Comparison of ENCODE assay signal across 15 cellular contexts in the genomic region with DNA sequence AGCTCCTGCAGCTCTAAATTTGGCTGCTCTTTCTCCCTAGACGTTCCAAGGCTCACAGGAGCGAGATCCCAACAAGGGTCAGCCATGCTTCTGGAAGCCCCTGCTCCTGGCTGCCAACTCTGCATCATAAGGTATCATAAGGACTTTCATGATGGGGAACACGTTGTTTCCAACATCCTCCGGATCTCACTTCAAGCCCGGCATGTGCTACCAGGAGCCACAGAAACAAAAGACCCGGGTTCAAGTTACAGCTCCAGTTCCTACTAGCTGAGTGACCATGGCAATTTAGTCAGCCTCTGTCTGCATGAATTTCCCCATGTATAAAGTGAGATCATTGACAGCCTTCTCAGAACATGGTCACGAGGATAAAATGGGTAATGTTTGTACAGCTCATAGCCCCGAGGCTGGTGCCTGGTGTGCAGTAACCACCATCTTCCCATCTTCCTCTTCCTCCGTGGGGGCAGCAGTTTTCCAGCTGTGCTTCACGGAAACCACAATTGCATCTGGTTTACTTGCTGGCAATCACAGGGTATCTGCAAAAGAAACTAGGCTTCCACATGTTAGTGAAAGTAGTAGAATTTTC.
DNase-seq lines count a peak whose midpoint lies in the region; ATAC-seq and TF ChIP-seq lines count a peak whose summit lies in the region.
"Had no signal": no experiment of that assay in that cellular context is flagged by ENCODE, and none has a peak within 500 bp of the region (broad histone marks: within the 10 kb centered on the region; RNA-seq: fewer than 3 reads in every experiment).

No MANE protein-coding gene starts in this region.

- no peak overlapping the region for H3K27ac Mint-ChIP-seq in activated CD4-positive, alpha-beta T cell treated with anti-CD3 and anti-CD28 coated beads for 36 hours
- H3K27ac Mint-ChIP-seq: activated T-cell treated with anti-CD3 and anti-CD28 coated beads, Interleukin-2, amount 50 U/mL, for 72 hours had no signal

- H3K9me3 Mint-ChIP-seq in activated CD4-positive, alpha-beta T cell treated with anti-CD3 and anti-CD28 coated beads for 36 hours (ENCODE audit: low read depth), result no peaks in the 10 kb centered on the region
- H3K9me3 Mint-ChIP-seq: activated T-cell treated with anti-CD3 and anti-CD28 coated beads, Interleukin-2, amount 50 U/mL, for 72 hours had no signal

- ATAC-seq in right cardiac atrium (no peak), GM21723 (IDR thresholded peaks at IDR 0.05; ENCODE audit: unreplicated experiment) (no peak)
- ATAC-seq in activated CD4-positive, alpha-beta T cell treated with anti-CD3 and anti-CD28 coated beads for 36 hours, result no peak

- H3K9me3 ChIP-seq in left ventricle myocardium inferior (replicated peaks) (no peaks in the 10 kb centered on the region), right cardiac atrium (ENCODE audit: control insufficient read depth, low read length) (no peaks in the 10 kb centered on the region)
- H3K9me3 ChIP-seq: neutrophil, SK-N-SH, vagina had no signal

- peaks cover 2% of the 10 kb centered on the region for H3K4me1 Mint-ChIP-seq in activated CD4-positive, alpha-beta T cell treated with anti-CD3 and anti-CD28 coated beads for 36 hours

- peaks cover 10% of the 10 kb centered on the region for H3K36me3 ChIP-seq in left ventricle myocardium inferior
- H3K36me3 ChIP-seq: neutrophil, vagina had no signal

- TF ChIP-seq CTCF in left ventricle myocardium inferior (IDR thresholded peaks at IDR 0.05; ENCODE audit: borderline replicate concordance) (no peak), epithelial cell of esophagus (IDR thresholded peaks at IDR 0.05; ENCODE audit: insufficient read depth, low read depth, low read length, missing control alignments) (no peak)

- H3K4me3 Mint-ChIP-seq in activated CD4-positive, alpha-beta T cell treated with anti-CD3 and anti-CD28 coated beads for 36 hours, result no peak overlapping the region
- H3K4me3 Mint-ChIP-seq: activated T-cell treated with anti-CD3 and anti-CD28 coated beads, Interleukin-2, amount 50 U/mL, for 72 hours had no signal

- H3K27me3 Mint-ChIP-seq in activated CD4-positive, alpha-beta T cell treated with anti-CD3 and anti-CD28 coated beads for 36 hours, result peaks cover 21% of the 10 kb centered on the region

- POLR2A ChIA-PET in activated CD4-positive, alpha-beta T cell treated with anti-CD3 and anti-CD28 coated beads for 36 hours (lab: Charles Lee), result no interaction called here

- H3K27ac ChIP-seq in left ventricle myocardium inferior (replicated peaks) (peak overlapping the region; percentile 89), right cardiac atrium (ENCODE audit: low read length) (no peak overlapping the region)
- H3K27ac ChIP-seq: neutrophil, vagina had no signal

- intact Hi-C loops in left ventricle myocardium inferior (cut with micrococcal nuclease), result no loop called here
- intact Hi-C loops in right cardiac atrium (cut with DNase I), result no loop called here
- intact Hi-C loops in activated CD4-positive, alpha-beta T cell treated with anti-CD3 and anti-CD28 coated beads for 36 hours (cut with DNase I, micrococcal nuclease), result no loop called here

- H3K36me3 Mint-ChIP-seq in activated CD4-positive, alpha-beta T cell treated with anti-CD3 and anti-CD28 coated beads for 36 hours (ENCODE audit: low read depth), result no peaks in the 10 kb centered on the region

- H3K4me3 ChIP-seq in left ventricle myocardium inferior, result peak overlapping the region; percentile 67
- H3K4me3 ChIP-seq in right cardiac atrium (ENCODE audit: low read length), result no peak overlapping the region
- no peak overlapping the region for H3K4me3 ChIP-seq in epithelial cell of esophagus (ENCODE audit: low read length)
- H3K4me3 ChIP-seq: vagina had no signal

- H3K4me1 ChIP-seq in left ventricle myocardium inferior, result peaks cover 39% of the 10 kb centered on the region
- peaks cover 2% of the 10 kb centered on the region for H3K4me1 ChIP-seq in right cardiac atrium (ENCODE audit: control insufficient read depth, insufficient read depth, low read length)
- H3K4me1 ChIP-seq: vagina had no signal

- WGBS in right cardiac atrium, result 70% methylated on average over 10 of the region's 10 CpGs

- CTCF ChIA-PET in activated CD4-positive, alpha-beta T cell treated with anti-CD3 and anti-CD28 coated beads for 36 hours (lab: Charles Lee), result interaction anchor here (0.6 to 0.8 kb wide), 2 partner anchors 8 to 42 kb away, joined by 3 to 4 read pairs; no protein-coding TSS in a partner anchor

- DNase-seq in left ventricle myocardium inferior (no peak), right cardiac atrium (no peak), NCI-H69 (lab: John Stamatoyannopoulos, UW) (peak; percentile 83), epithelial cell of esophagus (ENCODE audit: low read depth) (peak; percentile 76), SW480 (ENCODE audit: low spot score) (no peak)
- DNase-seq in activated CD4-positive, alpha-beta T cell treated with anti-CD3 and anti-CD28 coated beads for 36 hours, result no peak
- DNase-seq in stimulated activated CD4-positive, alpha-beta T cell treated with anti-CD3 and anti-CD28 coated beads, Interleukin-1b, Interleukin-23, amount 100 ng/mL, for 48 hours, result no peak
- DNase-seq: activated CD4-positive, alpha-beta T cell treated with anti-CD3 and anti-CD28 coated beads for 4 hours; activated T-cell treated with anti-CD3 and anti-CD28 coated beads, Interleukin-2, amount 50 U/mL, for 72 hours; effector memory CD4-positive, alpha-beta T cell; NCI-H526; SK-N-SH had no signal

- H3K27me3 ChIP-seq in left ventricle myocardium inferior (ENCODE audit: low read depth) (no peaks in the 10 kb centered on the region), right cardiac atrium (ENCODE audit: control insufficient read depth, insufficient read depth) (no peaks in the 10 kb centered on the region)
- H3K27me3 ChIP-seq: neutrophil, vagina had no signal

Comparison
In these comparisons a context has a peak if more than half of its experiments do, and no peak if none do; other contexts are left out.
1. DNase-seq: peak in NCI-H69 (single experiment) and epithelial cell of esophagus (single experiment); none in left ventricle myocardium inferior (single experiment), right cardiac atrium (0 of 3), activated CD4-positive, alpha-beta T cell treated with anti-CD3 and anti-CD28 coated beads for 36 hours (single experiment), stimulated activated CD4-positive, alpha-beta T cell treated with anti-CD3 and anti-CD28 coated beads, Interleukin-1b, Interleukin-23, amount 100 ng/mL, for 48 hours (single experiment) and SW480 (single experiment).